Comparison of ENCODE assay signal across 9 cellular contexts in genomic region chr14:75259946-75260545, GRCh38. TPM values are rescaled to one million over a fixed set of nuclear protein-coding genes. Genes with fewer than 3 reads are reported as not detected.
DNase-seq lines count a peak whose midpoint lies in the region; ATAC-seq and TF ChIP-seq lines count a peak whose summit lies in the region.
"Had no signal": no experiment of that assay in that cellular context is flagged by ENCODE, and none has a peak within 500 bp of the region (broad histone marks: within the 10 kb centered on the region; RNA-seq: fewer than 3 reads in every experiment).

No MANE protein-coding gene starts in this region.

- DNase-seq in Calu3, result no peak
- DNase-seq in RPMI7951 (ENCODE audit: low read depth), result peak; percentile 83
- DNase-seq in prostate gland (ENCODE audit: low spot score), result no peak
- no peak for DNase-seq in NCI-H510A (lab: John Stamatoyannopoulos, UW)
- DNase-seq in NCI-H187 (lab: John Stamatoyannopoulos, UW), result no peak
- DNase-seq in erythroblast (lab: John Stamatoyannopoulos, UW), result no peak
- DNase-seq: activated CD4-positive, alpha-beta T cell treated with anti-CD3 and anti-CD28 coated beads, Interleukin-2, amount 50 U/mL, for 4 hours had no signal

- no peak overlapping the region for H3K9ac ChIP-seq in endocrine pancreas (ENCODE audit: control insufficient read depth, insufficient read depth, low read length)

- TF ChIP-seq CTCF in Calu3 (IDR thresholded peaks at IDR 0.05; ENCODE audit: unreplicated experiment), result no peak
- TF ChIP-seq CTCF in prostate gland (IDR thresholded peaks at IDR 0.05), result no peak

- H3K9me3 Mint-ChIP-seq in Calu3 (ENCODE audit: low read depth, unreplicated experiment), result no peaks in the 10 kb centered on the region

- H3K36me3 ChIP-seq in endocrine pancreas (ENCODE audit: control insufficient read depth, insufficient read depth, low read length), result no peaks in the 10 kb centered on the region
- no peaks in the 10 kb centered on the region for H3K36me3 ChIP-seq in prostate gland

- peaks cover 13% of the 10 kb centered on the region for H3K4me1 ChIP-seq in endocrine pancreas (ENCODE audit: control insufficient read depth, insufficient read depth, low read length)
- H3K4me1 ChIP-seq in prostate gland (replicated peaks), result peaks cover 26% of the 10 kb centered on the region

- H3K4me1 Mint-ChIP-seq in Calu3 (ENCODE audit: low read depth, unreplicated experiment), result peaks cover 22% of the 10 kb centered on the region

- H3K27me3 ChIP-seq in endocrine pancreas (ENCODE audit: control insufficient read depth, insufficient read depth, low read length), result no peaks in the 10 kb centered on the region
- H3K27me3 ChIP-seq in prostate gland (replicated peaks; ENCODE audit: insufficient read depth), result no peaks in the 10 kb centered on the region

- WGBS in prostate gland, result 14% methylated on average over 6 of the region's 6 CpGs

- peak overlapping the region; percentile 74 for H3K4me3 Mint-ChIP-seq in Calu3 (ENCODE audit: low read depth, unreplicated experiment)

- no peak for TF ChIP-seq POLR2A in prostate gland (IDR thresholded peaks at IDR 0.05)
- TF ChIP-seq POLR2A in erythroblast (IDR thresholded peaks at IDR 0.05; ENCODE audit: low read length), result no peak

- no TSS peak for BruUV-seq in Calu3 (replicated peaks; lab: Mats Ljungman, UMichigan)

- H3K27ac ChIP-seq in prostate gland, result peak overlapping the region; percentile 93 to 97

- CTCF ChIA-PET in Calu3 (lab: Charles Lee), result interaction anchor here (1.1 to 1.8 kb wide), 2 partner anchors 17 to 38 kb away, joined by 4 read pairs; no protein-coding TSS in a partner anchor

- ATAC-seq in HG03280 (IDR thresholded peaks at IDR 0.05; ENCODE audit: unreplicated experiment), result no peak

- no peaks in the 10 kb centered on the region for H3K9me3 ChIP-seq in endocrine pancreas (ENCODE audit: control insufficient read depth, low read length)
- H3K9me3 ChIP-seq in prostate gland, result no peaks in the 10 kb centered on the region

- peak overlapping the region; percentile 100 for H3K27ac Mint-ChIP-seq in Calu3 (ENCODE audit: unreplicated experiment)

- H3K27me3 Mint-ChIP-seq in Calu3 (ENCODE audit: unreplicated experiment), result no peaks in the 10 kb centered on the region

- intact Hi-C loops in Calu3 (cut with micrococcal nuclease; ENCODE audit: unreplicated experiment), result no loop called here
- intact Hi-C loops in prostate gland (cut with DNase I), result loop anchor here (2.0 to 5.0 kb wide), 2 partner anchors 17 to 83 kb away; partner anchors contain the start of gene TMED10

- H3K4me3 ChIP-seq in endocrine pancreas (ENCODE audit: control insufficient read depth, insufficient read depth, low read length) (peak overlapping the region; percentile 50), prostate gland (no peak overlapping the region)

- peaks cover 21% of the 10 kb centered on the region for H3K36me3 Mint-ChIP-seq in Calu3 (ENCODE audit: insufficient read depth, unreplicated experiment)

RNA-seq across cellular contexts. Expression of gene FOS, which starts 18.6 kb away (rescaled TPM):
- total RNA-seq in Calu3 (2022), result 149 and 183 TPM in 2 replicates
- total RNA-seq in RPMI7951 (2014; rRNA removed; shearing (Covaris generic)), result 6.9 and 7.7 TPM in 2 replicates
- 100 to 1,000 TPM in 1 of 2 donors, 10 to 100 TPM in 1; 73.9 to 127 TPM for total RNA-seq in prostate gland
